Comparison of ENCODE assay signal across 1 cellular context in the genomic region with DNA sequence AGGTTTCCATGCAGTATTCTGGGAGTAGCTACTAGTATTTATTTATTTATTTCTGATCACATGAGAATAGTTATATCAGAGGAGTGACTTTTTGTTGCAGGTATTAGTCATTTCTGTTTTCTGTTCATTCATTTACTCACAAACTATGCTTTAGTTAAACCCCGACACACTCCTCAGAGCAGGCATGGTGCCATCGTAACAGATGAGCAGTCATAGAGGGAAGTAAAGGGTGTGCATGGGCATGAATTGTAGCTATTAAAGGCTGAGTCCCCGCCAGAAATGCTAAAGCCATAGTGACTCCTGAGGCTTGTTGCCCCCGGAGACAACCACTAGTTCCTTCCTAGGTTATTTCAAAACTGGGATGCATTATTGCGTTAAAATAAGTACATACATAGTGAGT.
TF ChIP-seq lines count a peak whose summit lies in the region.

No MANE protein-coding gene starts in this region.

TF ChIP-seq in GM12878, 131 proteins besides CTCF, POLR2A, EP300 and RAD21:
- TF ChIP-seq MYC (IDR thresholded peaks at IDR 0.05; ENCODE audit: insufficient read depth, insufficient read length, insufficient replicate concordance, low read length, severe bottlenecking), result no peak
- TF ChIP-seq, protein P1, sequence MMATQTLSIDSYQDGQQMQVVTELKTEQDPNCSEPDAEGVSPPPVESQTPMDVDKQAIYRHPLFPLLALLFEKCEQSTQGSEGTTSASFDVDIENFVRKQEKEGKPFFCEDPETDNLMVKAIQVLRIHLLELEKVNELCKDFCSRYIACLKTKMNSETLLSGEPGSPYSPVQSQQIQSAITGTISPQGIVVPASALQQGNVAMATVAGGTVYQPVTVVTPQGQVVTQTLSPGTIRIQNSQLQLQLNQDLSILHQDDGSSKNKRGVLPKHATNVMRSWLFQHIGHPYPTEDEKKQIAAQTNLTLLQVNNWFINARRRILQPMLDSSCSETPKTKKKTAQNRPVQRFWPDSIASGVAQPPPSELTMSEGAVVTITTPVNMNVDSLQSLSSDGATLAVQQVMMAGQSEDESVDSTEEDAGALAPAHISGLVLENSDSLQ (IDR thresholded peaks at IDR 0.05), result no peak
- TF ChIP-seq EZH2 (IDR thresholded peaks at IDR 0.05; ENCODE audit: borderline replicate concordance, control insufficient read depth, low read depth, low read length), result no peak
- TF ChIP-seq, protein P2, sequence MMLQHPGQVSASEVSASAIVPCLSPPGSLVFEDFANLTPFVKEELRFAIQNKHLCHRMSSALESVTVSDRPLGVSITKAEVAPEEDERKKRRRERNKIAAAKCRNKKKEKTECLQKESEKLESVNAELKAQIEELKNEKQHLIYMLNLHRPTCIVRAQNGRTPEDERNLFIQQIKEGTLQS (IDR thresholded peaks at IDR 0.05; ENCODE audit: borderline replicate concordance, extremely low read depth, low read depth, low read length), result no peak
- TF ChIP-seq SREBF1 (IDR thresholded peaks at IDR 0.05; ENCODE audit: low read length), result no peak
- no peak for TF ChIP-seq MTA2 (IDR thresholded peaks at IDR 0.05; ENCODE audit: low read depth)
- TF ChIP-seq MYB (IDR thresholded peaks at IDR 0.05; ENCODE audit: borderline replicate concordance, low read depth, low read length), result no peak
- TF ChIP-seq HDAC6 (IDR thresholded peaks at IDR 0.05; ENCODE audit: unreplicated experiment), result no peak
- TF ChIP-seq, protein P3, sequence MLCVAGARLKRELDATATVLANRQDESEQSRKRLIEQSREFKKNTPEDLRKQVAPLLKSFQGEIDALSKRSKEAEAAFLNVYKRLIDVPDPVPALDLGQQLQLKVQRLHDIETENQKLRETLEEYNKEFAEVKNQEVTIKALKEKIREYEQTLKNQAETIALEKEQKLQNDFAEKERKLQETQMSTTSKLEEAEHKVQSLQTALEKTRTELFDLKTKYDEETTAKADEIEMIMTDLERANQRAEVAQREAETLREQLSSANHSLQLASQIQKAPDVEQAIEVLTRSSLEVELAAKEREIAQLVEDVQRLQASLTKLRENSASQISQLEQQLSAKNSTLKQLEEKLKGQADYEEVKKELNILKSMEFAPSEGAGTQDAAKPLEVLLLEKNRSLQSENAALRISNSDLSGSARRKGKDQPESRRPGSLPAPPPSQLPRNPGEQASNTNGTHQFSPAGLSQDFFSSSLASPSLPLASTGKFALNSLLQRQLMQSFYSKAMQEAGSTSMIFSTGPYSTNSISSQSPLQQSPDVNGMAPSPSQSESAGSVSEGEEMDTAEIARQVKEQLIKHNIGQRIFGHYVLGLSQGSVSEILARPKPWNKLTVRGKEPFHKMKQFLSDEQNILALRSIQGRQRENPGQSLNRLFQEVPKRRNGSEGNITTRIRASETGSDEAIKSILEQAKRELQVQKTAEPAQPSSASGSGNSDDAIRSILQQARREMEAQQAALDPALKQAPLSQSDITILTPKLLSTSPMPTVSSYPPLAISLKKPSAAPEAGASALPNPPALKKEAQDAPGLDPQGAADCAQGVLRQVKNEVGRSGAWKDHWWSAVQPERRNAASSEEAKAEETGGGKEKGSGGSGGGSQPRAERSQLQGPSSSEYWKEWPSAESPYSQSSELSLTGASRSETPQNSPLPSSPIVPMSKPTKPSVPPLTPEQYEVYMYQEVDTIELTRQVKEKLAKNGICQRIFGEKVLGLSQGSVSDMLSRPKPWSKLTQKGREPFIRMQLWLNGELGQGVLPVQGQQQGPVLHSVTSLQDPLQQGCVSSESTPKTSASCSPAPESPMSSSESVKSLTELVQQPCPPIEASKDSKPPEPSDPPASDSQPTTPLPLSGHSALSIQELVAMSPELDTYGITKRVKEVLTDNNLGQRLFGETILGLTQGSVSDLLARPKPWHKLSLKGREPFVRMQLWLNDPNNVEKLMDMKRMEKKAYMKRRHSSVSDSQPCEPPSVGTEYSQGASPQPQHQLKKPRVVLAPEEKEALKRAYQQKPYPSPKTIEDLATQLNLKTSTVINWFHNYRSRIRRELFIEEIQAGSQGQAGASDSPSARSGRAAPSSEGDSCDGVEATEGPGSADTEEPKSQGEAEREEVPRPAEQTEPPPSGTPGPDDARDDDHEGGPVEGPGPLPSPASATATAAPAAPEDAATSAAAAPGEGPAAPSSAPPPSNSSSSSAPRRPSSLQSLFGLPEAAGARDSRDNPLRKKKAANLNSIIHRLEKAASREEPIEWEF (IDR thresholded peaks at IDR 0.05; ENCODE audit: insufficient replicate concordance, low read depth, low read length), result no peak
- no peak for TF ChIP-seq CREM (IDR thresholded peaks at IDR 0.05; ENCODE audit: low read depth)
- no peak for TF ChIP-seq JUND (IDR thresholded peaks at IDR 0.05; ENCODE audit: low read depth, low read length)
- TF ChIP-seq MTA3 (IDR thresholded peaks at IDR 0.05; ENCODE audit: borderline replicate concordance, low read length), result no peak
- no peak for TF ChIP-seq TBL1XR1 (IDR thresholded peaks at IDR 0.05; ENCODE audit: low read depth, low read length)
